9 cellular contexts compared by ENCODE assay signal in the genomic region with DNA sequence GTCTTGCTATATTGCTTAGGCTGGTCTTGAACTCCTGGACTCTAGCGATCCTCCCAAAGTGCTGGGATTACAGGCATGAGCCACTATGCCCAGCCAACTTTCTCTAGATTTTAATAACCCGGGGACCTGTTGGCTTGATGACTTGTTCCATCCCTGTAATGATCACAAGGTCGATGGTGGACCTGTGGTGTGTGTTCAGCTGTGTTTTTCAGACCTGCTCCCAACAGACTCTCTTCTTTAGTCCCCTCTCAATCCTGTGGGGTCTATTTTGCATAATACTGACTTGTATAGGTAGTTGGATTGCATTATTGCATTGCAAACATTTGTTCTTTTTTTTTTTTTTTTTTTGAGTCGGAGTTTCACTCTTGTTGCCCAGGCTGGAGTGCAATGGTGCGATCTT. TPM values are rescaled to one million over a fixed set of nuclear protein-coding genes. Genes with fewer than 3 reads are reported as not detected.
DNase-seq lines count a peak whose midpoint lies in the region; ATAC-seq and TF ChIP-seq lines count a peak whose summit lies in the region.
"Had no signal": no experiment of that assay in that cellular context is flagged by ENCODE, and none has a peak within 500 bp of the region (broad histone marks: within the 10 kb centered on the region; RNA-seq: fewer than 3 reads in every experiment).

No MANE protein-coding gene starts in this region.

- H3K4me3 ChIP-seq in fibroblast of pulmonary artery (replicated peaks; ENCODE audit: low read depth, low read length) = peak overlapping the region; percentile 86

- peaks cover 10% of the 10 kb centered on the region for H3K36me3 Mint-ChIP-seq in activated T-cell treated with anti-CD3 and anti-CD28 coated beads, Interleukin-2, amount 50 U/mL, for 4 hours (ENCODE audit: insufficient read depth)
- H3K36me3 Mint-ChIP-seq in T-cell = peaks cover 12% of the 10 kb centered on the region
- H3K36me3 Mint-ChIP-seq in stimulated activated memory B cell treated with anti-CD40 and anti-IgM and Interleukin-4, amounts not matched to agents 10 μg/mL and 1 μg/mL and 100 μg/mL, for 72 hours = peaks cover 11% of the 10 kb centered on the region

- peak overlapping the region; percentile 60 to 94 for H3K27ac Mint-ChIP-seq in T-cell
- peak overlapping the region; percentile 47 for H3K27ac Mint-ChIP-seq in stimulated activated memory B cell treated with anti-CD40 and anti-IgM and Interleukin-4, amounts not matched to agents 10 μg/mL and 1 μg/mL and 100 μg/mL, for 72 hours

- H3K9me3 Mint-ChIP-seq in activated T-cell treated with anti-CD3 and anti-CD28 coated beads, Interleukin-2, amount 50 U/mL, for 4 hours = no peaks in the 10 kb centered on the region
- H3K9me3 Mint-ChIP-seq in T-cell = peaks cover 0 to under 1% (median 0%) of the 10 kb centered on the region in 3 donors
- no peaks in the 10 kb centered on the region for H3K9me3 Mint-ChIP-seq in stimulated activated memory B cell treated with anti-CD40 and anti-IgM and Interleukin-4, amounts not matched to agents 10 μg/mL and 1 μg/mL and 100 μg/mL, for 72 hours

- POLR2A ChIA-PET in T-cell (lab: Charles Lee) = no interaction called here

- H3K4me3 Mint-ChIP-seq in activated T-cell treated with anti-CD3 and anti-CD28 coated beads, Interleukin-2, amount 50 U/mL, for 4 hours = peak overlapping the region; percentile 91
- peak overlapping the region; percentile 87 to 93 (median 92) for H3K4me3 Mint-ChIP-seq in T-cell
- peak overlapping the region; percentile 30 for H3K4me3 Mint-ChIP-seq in stimulated activated memory B cell treated with anti-CD40 and anti-IgM and Interleukin-4, amounts not matched to agents 10 μg/mL and 1 μg/mL and 100 μg/mL, for 72 hours

- ATAC-seq in activated T-cell treated with anti-CD3 and anti-CD28 coated beads, Interleukin-2, amount 50 U/mL, for 4 hours = no peak
- ATAC-seq in T-cell (replicated peaks in 1 of 4) (no peak), GM18858 (IDR thresholded peaks at IDR 0.05; ENCODE audit: unreplicated experiment) (no peak)
- no peak for ATAC-seq in stimulated activated memory B cell treated with anti-CD40 and anti-IgM and Interleukin-4, amounts not matched to agents 10 μg/mL and 1 μg/mL and 100 μg/mL, for 72 hours

- no peak for TF ChIP-seq CTCF in fibroblast of pulmonary artery (IDR thresholded peaks at IDR 0.05; ENCODE audit: low read length, missing control alignments)

- H3K27me3 Mint-ChIP-seq in activated T-cell treated with anti-CD3 and anti-CD28 coated beads, Interleukin-2, amount 50 U/mL, for 4 hours (ENCODE audit: low read depth) = no peaks in the 10 kb centered on the region
- H3K27me3 Mint-ChIP-seq in T-cell = no peaks in the 10 kb centered on the region
- no peaks in the 10 kb centered on the region for H3K27me3 Mint-ChIP-seq in stimulated activated memory B cell treated with anti-CD40 and anti-IgM and Interleukin-4, amounts not matched to agents 10 μg/mL and 1 μg/mL and 100 μg/mL, for 72 hours

- no peak for DNase-seq in activated T-cell treated with anti-CD3 and anti-CD28 coated beads, Interleukin-2, amount 50 U/mL, for 4 hours
- no peak for DNase-seq in activated T-cell treated with anti-CD3 and anti-CD28 coated beads, Interleukin-2, amount 50 U/mL, for 48 hours
- DNase-seq in T-cell = no peak
- no peak for DNase-seq in fibroblast of pulmonary artery (ENCODE audit: low read depth)
- no peak for DNase-seq in NOMO-1 (lab: John Stamatoyannopoulos, UW; ENCODE audit: unreplicated experiment in 2 of 2)
- DNase-seq in Ammon's horn (ENCODE audit: low spot score) = no peak
- DNase-seq: NCI-H2029 treated with DMSO at 0.1 percent for 48 hours had no signal

- CTCF ChIA-PET in T-cell (lab: Charles Lee) = interaction anchor here in 1 of 2 donors (1.0 to 2.8 kb wide), 5 partner anchors 15 to 117 kb away, joined by 4 to 40 read pairs (median 5); a partner anchor contains a TSS

- H3K4me1 Mint-ChIP-seq in activated T-cell treated with anti-CD3 and anti-CD28 coated beads, Interleukin-2, amount 50 U/mL, for 4 hours (ENCODE audit: low read depth) = peaks cover 65% of the 10 kb centered on the region
- peaks cover 66 to 76% (median 74%) of the 10 kb centered on the region in 3 donors for H3K4me1 Mint-ChIP-seq in T-cell
- H3K4me1 Mint-ChIP-seq in stimulated activated memory B cell treated with anti-CD40 and anti-IgM and Interleukin-4, amounts not matched to agents 10 μg/mL and 1 μg/mL and 100 μg/mL, for 72 hours = peaks cover 83% of the 10 kb centered on the region

RNA-seq across cellular contexts. Expression of a gene that starts 1.9 kb away (rescaled TPM):
- 10 to 100 TPM; 71.8 to 77.6 (median 75.3) TPM for total RNA-seq in activated T-cell treated with anti-CD3 and anti-CD28 coated beads, Interleukin-2, amount 50 U/mL, for 4 hours
- total RNA-seq in T-cell = 10 to 100 TPM; 38.7 to 62.8 (median 49.4) TPM

RNA-seq across cellular contexts. Expression of a gene that starts 32.1 kb away (rescaled TPM):
- 10 to 100 TPM; 63.8 to 79.6 (median 69.3) TPM for total RNA-seq in activated T-cell treated with anti-CD3 and anti-CD28 coated beads, Interleukin-2, amount 50 U/mL, for 4 hours
- 1 to 10 TPM; 3.6 to 8.4 (median 6.6) TPM for total RNA-seq in T-cell

Comparison
In these comparisons a context has a peak if more than half of its experiments do, and no peak if none do; other contexts are left out.
1. H3K4me3 Mint-ChIP-seq: peak in every context shown above with its lines; median percentile 92 in T-cell; 91 in activated T-cell treated with anti-CD3 and anti-CD28 coated beads, Interleukin-2, amount 50 U/mL, for 4 hours; 30 in stimulated activated memory B cell treated with anti-CD40 and anti-IgM and Interleukin-4, amounts not matched to agents 10 μg/mL and 1 μg/mL and 100 μg/mL, for 72 hours.
2. RNA of a gene that starts 32.1 kb away (total RNA-seq): 63.8 to 79.6 TPM in activated T-cell treated with anti-CD3 and anti-CD28 coated beads, Interleukin-2, amount 50 U/mL, for 4 hours; 3.6 to 8.4 TPM in T-cell; every median in the first group is over 4 times any median in the second.